1 cellular context compared by ENCODE assay signal in genomic region chr16:47143677-47144558, GRCh38.
TF ChIP-seq lines count a peak whose summit lies in the region.

Gene NETO2 (minus strand): TSS chr16:47143945. CDS start chr16:47143612, 333 bp downstream.

TF ChIP-seq in HepG2, 621 proteins besides CTCF, POLR2A, EP300 and RAD21 (continued from another document and continues in another):
- TF ChIP-seq SETDB1 (CRISPR knock-in tag; IDR thresholded peaks at IDR 0.05; ENCODE audit: borderline replicate concordance) (no peak), FOXM1 (CRISPR knock-in tag; IDR thresholded peaks at IDR 0.05) (no peak), CREM (IDR thresholded peaks at IDR 0.05) (no peak), CREM (CRISPR knock-in tag; IDR thresholded peaks at IDR 0.05) (no peak), RARA (CRISPR knock-in tag; IDR thresholded peaks at IDR 0.05) (no peak), ZNF770 (CRISPR knock-in tag; IDR thresholded peaks at IDR 0.05) (no peak; the same call in 1 of the 2 replicates), ATM (IDR thresholded peaks at IDR 0.05; ENCODE audit: borderline replicate concordance) (no peak), TP53 (CRISPR knock-in tag; conservative IDR thresholded peaks at IDR 0.05) (no peak), HNF1A (IDR thresholded peaks at IDR 0.05; ENCODE audit: low read depth) (no peak), HNF1A (CRISPR knock-in tag; IDR thresholded peaks at IDR 0.05; ENCODE audit: borderline replicate concordance) (peak; percentile 42; the same call in 1 of the 2 replicates), RAD51 (IDR thresholded peaks at IDR 0.05; ENCODE audit: borderline replicate concordance) (no peak), ZBTB10 (CRISPR knock-in tag; IDR thresholded peaks at IDR 0.05; ENCODE audit: borderline replicate concordance) (no peak; the same call in 1 of the 2 replicates), GTF3A (CRISPR knock-in tag; conservative IDR thresholded peaks at IDR 0.05) (0 out of 2 replicates have a peak, but pooled peaks have one; percentile 57), ZNF691 (CRISPR knock-in tag; IDR thresholded peaks at IDR 0.05; ENCODE audit: borderline replicate concordance, low read depth) (peak; percentile 88; the same call in 1 of the 2 replicates), ZNF710 (CRISPR knock-in tag; IDR thresholded peaks at IDR 0.05; ENCODE audit: borderline replicate concordance) (no peak), ZNF326 (CRISPR knock-in tag; IDR thresholded peaks at IDR 0.05; ENCODE audit: borderline replicate concordance) (no peak), ZNF761 (CRISPR knock-in tag; conservative IDR thresholded peaks at IDR 0.05) (no peak; the same call in 1 of the 2 replicates), ZNF644 (CRISPR knock-in tag; IDR thresholded peaks at IDR 0.05; ENCODE audit: low read depth) (no peak), ZNF414 (CRISPR knock-in tag; IDR thresholded peaks at IDR 0.05) (no peak), ETV6 (CRISPR knock-in tag; conservative IDR thresholded peaks at IDR 0.05) (peak; percentile 55; the same call in 1 of the 2 replicates), DNMT3B (CRISPR knock-in tag; conservative IDR thresholded peaks at IDR 0.05) (no peak), HCFC1 (IDR thresholded peaks at IDR 0.05; ENCODE audit: low read depth, low read length) (no peak), LCORL (IDR thresholded peaks at IDR 0.05) (no peak), LCORL (CRISPR knock-in tag; IDR thresholded peaks at IDR 0.05) (no peak), ZNF776 (CRISPR knock-in tag; IDR thresholded peaks at IDR 0.05) (no peak; the same call in 1 of the 2 replicates), ATF3 (CRISPR knock-in tag; IDR thresholded peaks at IDR 0.05) (0 out of 2 replicates have a peak, but pooled peaks have one; percentile 21), MTA3 (CRISPR knock-in tag; IDR thresholded peaks at IDR 0.05) (no peak), MED8 (CRISPR knock-in tag; IDR thresholded peaks at IDR 0.05; ENCODE audit: insufficient replicate concordance) (no peak), ZBTB49 (CRISPR knock-in tag; IDR thresholded peaks at IDR 0.05; ENCODE audit: borderline replicate concordance) (no peak), ZNF446 (CRISPR knock-in tag; IDR thresholded peaks at IDR 0.05) (no peak), ZNF10 (CRISPR knock-in tag; IDR thresholded peaks at IDR 0.05; ENCODE audit: borderline replicate concordance, low read depth) (no peak), MIER3 (CRISPR knock-in tag; IDR thresholded peaks at IDR 0.05; ENCODE audit: borderline replicate concordance) (no peak; the same call in 1 of the 2 replicates), ZNF101 (CRISPR knock-in tag; IDR thresholded peaks at IDR 0.05; ENCODE audit: borderline replicate concordance, low read depth) (no peak), PHF20 (CRISPR knock-in tag; IDR thresholded peaks at IDR 0.05) (peak; percentile 49; the same call in 1 of the 2 replicates), ZFP90 (CRISPR knock-in tag; IDR thresholded peaks at IDR 0.05; ENCODE audit: borderline replicate concordance) (0 out of 2 replicates have a peak, but pooled peaks have one; percentile 58), JARID2 (CRISPR knock-in tag; IDR thresholded peaks at IDR 0.05; ENCODE audit: insufficient replicate concordance) (no peak), SOX13 (IDR thresholded peaks at IDR 0.05) (no peak), SOX13 (CRISPR knock-in tag; conservative IDR thresholded peaks at IDR 0.05 in 1 of 2, IDR thresholded peaks at IDR 0.05 in 1 of 2) (0 out of 4 replicates have a peak, but pooled peaks of 1 of the 2 experiments have one; percentile 9), ZEB1 (IDR thresholded peaks at IDR 0.05; ENCODE audit: insufficient replicate concordance, low read depth) (no peak), ZNF546 (CRISPR knock-in tag; conservative IDR thresholded peaks at IDR 0.05) (no peak), ZSCAN9 (CRISPR knock-in tag; IDR thresholded peaks at IDR 0.05; ENCODE audit: borderline replicate concordance) (no peak), XBP1 (CRISPR knock-in tag; IDR thresholded peaks at IDR 0.05) (no peak), NFE2 (CRISPR knock-in tag; IDR thresholded peaks at IDR 0.05) (no peak), HNF4A (CRISPR knock-in tag; IDR thresholded peaks at IDR 0.05) (peak; percentile 20; the same call in 1 of the 2 replicates), ZBED4 (CRISPR knock-in tag; IDR thresholded peaks at IDR 0.05; ENCODE audit: borderline replicate concordance) (no peak), MIER2 (CRISPR knock-in tag; IDR thresholded peaks at IDR 0.05) (no peak), ZNF879 (CRISPR knock-in tag; IDR thresholded peaks at IDR 0.05) (peak; percentile 80; the same call in 1 of the 2 replicates)
